In the genomic region with DNA sequence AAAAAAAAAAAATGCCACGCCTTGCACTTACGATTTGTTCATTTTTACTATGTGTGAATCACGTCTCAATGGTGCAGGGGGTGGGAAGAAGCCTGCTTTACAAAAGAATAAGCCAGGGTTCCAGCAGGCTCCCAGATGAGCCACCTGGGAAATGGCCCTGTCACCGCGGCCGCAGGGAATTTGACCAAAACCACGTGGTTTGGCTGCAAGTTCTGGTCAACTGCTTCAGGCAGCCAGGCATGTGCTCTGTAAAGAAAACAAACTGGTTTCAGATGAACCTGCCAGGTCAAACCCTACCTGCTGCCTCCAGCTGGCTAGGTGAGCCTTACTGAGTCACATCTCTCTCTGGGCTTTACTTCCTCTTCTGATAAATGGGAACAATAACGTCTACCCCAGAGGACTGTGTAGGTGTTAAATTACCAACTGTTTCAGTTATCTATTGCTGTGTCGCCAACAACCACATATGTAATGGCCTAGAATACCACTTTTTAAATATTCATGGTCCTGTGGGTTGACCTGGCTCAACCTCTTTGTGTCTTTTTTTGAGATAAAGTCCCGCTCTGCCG, we compare ENCODE assay signal across 9 cellular contexts. TPM values are rescaled to one million over a fixed set of nuclear protein-coding genes. Genes with fewer than 3 reads are reported as not detected.
DNase-seq lines count a peak whose midpoint lies in the region; ATAC-seq and TF ChIP-seq lines count a peak whose summit lies in the region.
"Had no signal": no experiment of that assay in that cellular context is flagged by ENCODE, and none has a peak within 500 bp of the region (broad histone marks: within the 10 kb centered on the region; RNA-seq: fewer than 3 reads in every experiment).

No MANE protein-coding gene starts in this region.

- TF ChIP-seq CTCF in GM13977 (IDR thresholded peaks at IDR 0.05; ENCODE audit: extremely low read depth, insufficient read depth, missing control alignments), result no peak
- no peak for TF ChIP-seq CTCF in sigmoid colon (IDR thresholded peaks at IDR 0.05)

- TF ChIP-seq EP300 in sigmoid colon (IDR thresholded peaks at IDR 0.05), result no peak

- H3K27ac ChIP-seq in epithelial cell of prostate, result peak overlapping the region; percentile 99
- peak overlapping the region in 3 of 4 donors; percentile 31 to 56 (median 49) for H3K27ac ChIP-seq in sigmoid colon
- H3K27ac ChIP-seq: SJCRH30 had no signal

- WGBS in sigmoid colon, 2 donors, result 22 to 48% methylated on average over 11 of the region's 11 CpGs

- H3K4me1 ChIP-seq in sigmoid colon, result peaks cover 0 to 13% (median 12%) of the 10 kb centered on the region in 4 donors

- H3K4me3 ChIP-seq in sigmoid colon, result no peak overlapping the region
- H3K4me3 ChIP-seq: SJCRH30 had no signal

- in situ Hi-C loops in GM13977 (cut with MboI; ENCODE audit: low pct_unique_long_range_greater_than_20kb, low sequenced_read_pairs, unreplicated experiment), result no loop called here

- H3K36me3 ChIP-seq in sigmoid colon, result peaks cover 9 to 23% (median 14%) of the 10 kb centered on the region in 4 donors
- H3K36me3 ChIP-seq: SJCRH30 had no signal

- intact Hi-C loops in sigmoid colon (cut with DNase I), result no loop called here

- TF ChIP-seq POLR2A in sigmoid colon (IDR thresholded peaks at IDR 0.05), result no peak

- DNase-seq in GM13977 (ENCODE audit: low spot score) (peak; percentile 83), LoVo (ENCODE audit: low spot score) (peak; percentile 87), epithelial cell of prostate (ENCODE audit: low read depth, low spot score) (peak; percentile 98), sigmoid colon (peak; percentile 83), cerebellar nuclear complex (lab: John Stamatoyannopoulos, UW) (no peak), NCI-H82 treated with DMSO at 0.1 percent for 48 hours (lab: John Stamatoyannopoulos, UW; ENCODE audit: unreplicated experiment) (no peak)
- DNase-seq in activated T-cell treated with anti-CD3 and anti-CD28 coated beads, Interleukin-2, amount 50 U/mL, for 1 hour, result no peak

- no peaks in the 10 kb centered on the region for H3K9me3 ChIP-seq in sigmoid colon
- H3K9me3 ChIP-seq: SJCRH30 had no signal

- no peak for ATAC-seq in HG02970 (IDR thresholded peaks at IDR 0.05; ENCODE audit: low FRiP score, unreplicated experiment)

- no peaks in the 10 kb centered on the region for H3K27me3 ChIP-seq in sigmoid colon
- H3K27me3 ChIP-seq: SJCRH30 had no signal

RNA-seq across cellular contexts. Expression of gene GCAT, which starts 30.5 kb away (rescaled TPM):
- total RNA-seq in sigmoid colon, result 10 to 100 TPM in 1 of 4 donors, 1 to 10 TPM in 3; 5.1 to 14.1 (median 7.7) TPM
- polyA plus RNA-seq in sigmoid colon, result 10 to 100 TPM in 2 of 3 donors, 1 to 10 TPM in 1; 6.0 to 12.3 (median 10.2) TPM

RNA-seq across cellular contexts. Expression of gene GALR3, which starts 46.0 kb away (rescaled TPM):
- total RNA-seq in sigmoid colon, result not detected
- polyA plus RNA-seq in sigmoid colon, result not detected
- total RNA-seq: SJCRH30 had no signal

Comparison
In these comparisons a context has a peak if more than half of its experiments do, and no peak if none do; other contexts are left out.
1. DNase-seq: peak in GM13977 (single experiment), LoVo (single experiment), epithelial cell of prostate (single experiment) and sigmoid colon (single experiment); none in cerebellar nuclear complex (0 of 2), NCI-H82 treated with DMSO at 0.1 percent for 48 hours (single experiment) and activated T-cell treated with anti-CD3 and anti-CD28 coated beads, Interleukin-2, amount 50 U/mL, for 1 hour (single experiment).